In the genomic region with DNA sequence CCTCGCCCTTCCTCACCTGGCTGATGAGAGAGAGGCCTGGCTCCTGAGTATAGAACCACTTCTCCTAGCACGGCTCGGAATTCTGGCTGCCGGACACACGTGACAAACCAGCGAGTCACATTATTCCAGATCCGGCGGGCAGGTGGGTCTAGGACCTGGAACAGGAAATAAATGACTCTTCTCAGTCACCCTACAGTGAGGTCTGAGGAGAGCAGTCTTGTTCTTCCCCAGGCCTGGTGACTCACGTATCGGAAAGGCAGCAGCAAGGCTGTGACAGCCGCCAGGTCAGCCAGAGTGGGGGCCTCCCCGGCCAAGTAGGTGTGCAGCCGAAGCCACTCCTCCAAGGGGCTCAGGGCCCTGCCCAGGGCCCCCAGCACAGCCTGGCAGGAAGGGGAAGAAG, we compare ENCODE assay signal across 13 cellular contexts. TPM values are rescaled to one million over a fixed set of nuclear protein-coding genes. Genes with fewer than 3 reads are reported as not detected.
DNase-seq lines count a peak whose midpoint lies in the region; FAIRE-seq and TF ChIP-seq lines count a peak whose summit lies in the region.
"Had no signal": no experiment of that assay in that cellular context is flagged by ENCODE, and none has a peak within 500 bp of the region (broad histone marks: within the 10 kb centered on the region; RNA-seq: fewer than 3 reads in every experiment).

No MANE protein-coding gene starts in this region.

- CTCF ChIA-PET in A673 (lab: Charles Lee), result no interaction called here

- H3K27me3 Mint-ChIP-seq in activated T-helper 2 cell treated with anti-CD3 and anti-CD28 coated beads, Interferon-gamma antibody, Interleukin-2, Interleukin-4, amounts not matched to agents 10 μg/mL and 5 μg/mL and 100 μg/mL, durations not matched to agents 14 hours and 24 hours and 36 hours (ENCODE audit: low read depth), result no peaks in the 10 kb centered on the region
- H3K27me3 Mint-ChIP-seq in activated T-helper 1 cell treated with anti-CD3 and anti-CD28 coated beads, Interleukin-12 subunit alpha, Interleukin-12 subunit beta, Interleukin-2, Interleukin-4 antibody, amounts not matched to agents 30 ng/mL and 10 ng/mL and 1 ng/mL, durations not matched to agents 14 hours and 24 hours and 36 hours (ENCODE audit: insufficient read depth), result no peaks in the 10 kb centered on the region
- H3K27me3 Mint-ChIP-seq in T-helper 2 cell treated with Interferon-gamma antibody and Interleukin-4, amounts not matched to agents 5 μg/mL and 100 μg/mL, for 36 hours (ENCODE audit: low read depth), result no peaks in the 10 kb centered on the region

- intact Hi-C loops in A673 (cut with micrococcal nuclease; ENCODE audit: unreplicated experiment), result loop anchor here (5.0 kb wide), 2 partner anchors 40 to 55 kb away; partner anchors contain the start of gene CLIC1
- intact Hi-C loops in activated T-helper 2 cell treated with anti-CD3 and anti-CD28 coated beads, Interferon-gamma antibody, Interleukin-2, Interleukin-4, amounts not matched to agents 10 μg/mL and 5 μg/mL and 100 μg/mL, durations not matched to agents 14 hours and 24 hours and 36 hours (cut with micrococcal nuclease), result no loop called here
- intact Hi-C loops in activated T-helper 1 cell treated with anti-CD3 and anti-CD28 coated beads, Interleukin-12 subunit alpha, Interleukin-12 subunit beta, Interleukin-2, Interleukin-4 antibody, amounts not matched to agents 30 ng/mL and 10 ng/mL and 1 ng/mL, durations not matched to agents 14 hours and 24 hours and 36 hours (cut with micrococcal nuclease), result no loop called here

- H3K9me3 Mint-ChIP-seq in activated T-helper 2 cell treated with anti-CD3 and anti-CD28 coated beads, Interferon-gamma antibody, Interleukin-2, Interleukin-4, amounts not matched to agents 10 μg/mL and 5 μg/mL and 100 μg/mL, durations not matched to agents 14 hours and 24 hours and 36 hours, result no peaks in the 10 kb centered on the region
- no peaks in the 10 kb centered on the region for H3K9me3 Mint-ChIP-seq in activated T-helper 1 cell treated with anti-CD3 and anti-CD28 coated beads, Interleukin-12 subunit alpha, Interleukin-12 subunit beta, Interleukin-2, Interleukin-4 antibody, amounts not matched to agents 30 ng/mL and 10 ng/mL and 1 ng/mL, durations not matched to agents 14 hours and 24 hours and 36 hours
- no peaks in the 10 kb centered on the region for H3K9me3 Mint-ChIP-seq in T-helper 2 cell treated with Interferon-gamma antibody and Interleukin-4, amounts not matched to agents 5 μg/mL and 100 μg/mL, for 36 hours

- FAIRE-seq in D721Med (lab: Jason Lieb, UNC), result no peak

- H3K4me3 Mint-ChIP-seq in activated T-helper 2 cell treated with anti-CD3 and anti-CD28 coated beads, Interferon-gamma antibody, Interleukin-2, Interleukin-4, amounts not matched to agents 10 μg/mL and 5 μg/mL and 100 μg/mL, durations not matched to agents 14 hours and 24 hours and 36 hours (ENCODE audit: low read depth), result peak overlapping the region; percentile 26
- no peak overlapping the region for H3K4me3 Mint-ChIP-seq in activated T-helper 1 cell treated with anti-CD3 and anti-CD28 coated beads, Interleukin-12 subunit alpha, Interleukin-12 subunit beta, Interleukin-2, Interleukin-4 antibody, amounts not matched to agents 30 ng/mL and 10 ng/mL and 1 ng/mL, durations not matched to agents 14 hours and 24 hours and 36 hours
- no peak overlapping the region for H3K4me3 Mint-ChIP-seq in T-helper 2 cell treated with Interferon-gamma antibody and Interleukin-4, amounts not matched to agents 5 μg/mL and 100 μg/mL, for 36 hours

- peaks cover 59% of the 10 kb centered on the region for H3K36me3 ChIP-seq in A673 (ENCODE audit: insufficient read depth, low read length, poor library complexity, severe bottlenecking)

- H3K27ac Mint-ChIP-seq in activated T-helper 2 cell treated with anti-CD3 and anti-CD28 coated beads, Interferon-gamma antibody, Interleukin-2, Interleukin-4, amounts not matched to agents 10 μg/mL and 5 μg/mL and 100 μg/mL, durations not matched to agents 14 hours and 24 hours and 36 hours, result no peak overlapping the region
- no peak overlapping the region for H3K27ac Mint-ChIP-seq in activated T-helper 1 cell treated with anti-CD3 and anti-CD28 coated beads, Interleukin-12 subunit alpha, Interleukin-12 subunit beta, Interleukin-2, Interleukin-4 antibody, amounts not matched to agents 30 ng/mL and 10 ng/mL and 1 ng/mL, durations not matched to agents 14 hours and 24 hours and 36 hours
- H3K27ac Mint-ChIP-seq in T-helper 2 cell treated with Interferon-gamma antibody and Interleukin-4, amounts not matched to agents 5 μg/mL and 100 μg/mL, for 36 hours, result no peak overlapping the region

- peak overlapping the region; percentile 35 for H3K27ac ChIP-seq in A673 (ENCODE audit: low read depth, low read length, poor library complexity, severe bottlenecking)
- H3K27ac ChIP-seq: thoracic aorta had no signal

- DNase-seq in A673 (ENCODE audit: low spot score) (no peak), H4 (ENCODE audit: low spot score) (peak; percentile 53), hepatic stellate cell (ENCODE audit: low spot score) (peak; percentile 54), globus pallidus (ENCODE audit: low spot score) (no peak), D721Med (ENCODE audit: insufficient read length, low spot score) (no peak)
- DNase-seq in activated T-helper 2 cell treated with anti-CD3 and anti-CD28 coated beads, Interferon-gamma antibody, Interleukin-2, Interleukin-4, amounts not matched to agents 10 μg/mL and 5 μg/mL and 100 μg/mL, durations not matched to agents 14 hours and 24 hours and 36 hours (ENCODE audit: low spot score), result no peak
- no peak for DNase-seq in activated T-helper 1 cell treated with anti-CD3 and anti-CD28 coated beads, Interleukin-12 subunit alpha, Interleukin-12 subunit beta, Interleukin-2, Interleukin-4 antibody, amounts not matched to agents 30 ng/mL and 10 ng/mL and 1 ng/mL, durations not matched to agents 14 hours and 24 hours and 36 hours (ENCODE audit: low spot score)
- no peak for DNase-seq in T-helper 2 cell treated with Interferon-gamma antibody and Interleukin-4, amounts not matched to agents 5 μg/mL and 100 μg/mL, for 36 hours (ENCODE audit: low spot score)
- DNase-seq: Caco-2, foreskin melanocyte, T-helper 1 cell had no signal

- H3K4me1 ChIP-seq in A673 (ENCODE audit: insufficient read depth, low read length, poor library complexity, severe bottlenecking), result peaks cover 11% of the 10 kb centered on the region

- POLR2A ChIA-PET in A673 (lab: Charles Lee; ENCODE audit: low non-redundant PET), result no interaction called here

- no peaks in the 10 kb centered on the region for H3K9me3 ChIP-seq in A673 (ENCODE audit: low read depth, low read length, poor library complexity, severe bottlenecking)
- H3K9me3 ChIP-seq: Caco-2, thoracic aorta had no signal

- H3K4me3 ChIP-seq in A673 (ENCODE audit: low read depth, low read length, poor library complexity, severe bottlenecking), result no peak overlapping the region
- H3K4me3 ChIP-seq: thoracic aorta had no signal

- H3K4me1 Mint-ChIP-seq in activated T-helper 2 cell treated with anti-CD3 and anti-CD28 coated beads, Interferon-gamma antibody, Interleukin-2, Interleukin-4, amounts not matched to agents 10 μg/mL and 5 μg/mL and 100 μg/mL, durations not matched to agents 14 hours and 24 hours and 36 hours (ENCODE audit: low read depth), result peaks cover 32% of the 10 kb centered on the region
- peaks cover 32% of the 10 kb centered on the region for H3K4me1 Mint-ChIP-seq in activated T-helper 1 cell treated with anti-CD3 and anti-CD28 coated beads, Interleukin-12 subunit alpha, Interleukin-12 subunit beta, Interleukin-2, Interleukin-4 antibody, amounts not matched to agents 30 ng/mL and 10 ng/mL and 1 ng/mL, durations not matched to agents 14 hours and 24 hours and 36 hours (ENCODE audit: low read depth)
- H3K4me1 Mint-ChIP-seq in T-helper 2 cell treated with Interferon-gamma antibody and Interleukin-4, amounts not matched to agents 5 μg/mL and 100 μg/mL, for 36 hours (ENCODE audit: low read depth), result peaks cover 24% of the 10 kb centered on the region

- BruUV-seq in A673 (replicated peaks; lab: Mats Ljungman, UMichigan), result no TSS peak

- no peaks in the 10 kb centered on the region for H3K27me3 ChIP-seq in A673 (replicated peaks; ENCODE audit: insufficient read depth, low read depth, low read length, poor library complexity)

- TF ChIP-seq CTCF in A673 (conservative IDR thresholded peaks at IDR 0.05; ENCODE audit: low read depth, low read length) (no peak), D721Med (IDR thresholded peaks at IDR 0.05; ENCODE audit: insufficient read depth, missing control alignments) (no peak)

- H3K36me3 Mint-ChIP-seq in activated T-helper 2 cell treated with anti-CD3 and anti-CD28 coated beads, Interferon-gamma antibody, Interleukin-2, Interleukin-4, amounts not matched to agents 10 μg/mL and 5 μg/mL and 100 μg/mL, durations not matched to agents 14 hours and 24 hours and 36 hours (ENCODE audit: low read depth), result peaks cover 51% of the 10 kb centered on the region
- peaks cover 35% of the 10 kb centered on the region for H3K36me3 Mint-ChIP-seq in activated T-helper 1 cell treated with anti-CD3 and anti-CD28 coated beads, Interleukin-12 subunit alpha, Interleukin-12 subunit beta, Interleukin-2, Interleukin-4 antibody, amounts not matched to agents 30 ng/mL and 10 ng/mL and 1 ng/mL, durations not matched to agents 14 hours and 24 hours and 36 hours (ENCODE audit: low read depth)
- H3K36me3 Mint-ChIP-seq in T-helper 2 cell treated with Interferon-gamma antibody and Interleukin-4, amounts not matched to agents 5 μg/mL and 100 μg/mL, for 36 hours (ENCODE audit: low read depth), result peaks cover 45% of the 10 kb centered on the region

RNA-seq across cellular contexts. Expression of gene VARS1, which starts 2.8 kb away (rescaled TPM):
- 233 and 247 TPM in 2 replicates for total RNA-seq in A673 (2021)
- 37.3 and 37.5 TPM in 2 replicates for total RNA-seq in H4 (2014; rRNA removed; shearing (Covaris generic))
- 166 and 176 TPM in 2 replicates for total RNA-seq in activated T-helper 2 cell treated with anti-CD3 and anti-CD28 coated beads, Interferon-gamma antibody, Interleukin-2, Interleukin-4, amounts not matched to agents 10 μg/mL and 5 μg/mL and 100 μg/mL, durations not matched to agents 14 hours and 24 hours and 36 hours
- total RNA-seq in activated T-helper 1 cell treated with anti-CD3 and anti-CD28 coated beads, Interleukin-12 subunit alpha, Interleukin-12 subunit beta, Interleukin-2, Interleukin-4 antibody, amounts not matched to agents 30 ng/mL and 10 ng/mL and 1 ng/mL, durations not matched to agents 14 hours and 24 hours and 36 hours, result 150 and 161 TPM in 2 replicates

RNA-seq across cellular contexts. Expression of gene LSM2, which starts 14.0 kb away (rescaled TPM):
- total RNA-seq in A673 (2021), result 99.8 and 104 TPM in 2 replicates
- total RNA-seq in H4 (2014; rRNA removed; shearing (Covaris generic)), result 108 and 123 TPM in 2 replicates
- total RNA-seq in activated T-helper 2 cell treated with anti-CD3 and anti-CD28 coated beads, Interferon-gamma antibody, Interleukin-2, Interleukin-4, amounts not matched to agents 10 μg/mL and 5 μg/mL and 100 μg/mL, durations not matched to agents 14 hours and 24 hours and 36 hours, result 130 TPM in 2 replicates
- 136 and 137 TPM in 2 replicates for total RNA-seq in activated T-helper 1 cell treated with anti-CD3 and anti-CD28 coated beads, Interleukin-12 subunit alpha, Interleukin-12 subunit beta, Interleukin-2, Interleukin-4 antibody, amounts not matched to agents 30 ng/mL and 10 ng/mL and 1 ng/mL, durations not matched to agents 14 hours and 24 hours and 36 hours

RNA-seq across cellular contexts. Expression of gene VWA7, which starts 15.6 kb away (rescaled TPM):
- 2.7 and 2.8 TPM in 2 replicates for total RNA-seq in A673 (2021)
- total RNA-seq in H4 (2014; rRNA removed; shearing (Covaris generic)), result 0.37 and 2.2 TPM in 2 replicates
- 5.6 and 5.9 TPM in 2 replicates for total RNA-seq in activated T-helper 2 cell treated with anti-CD3 and anti-CD28 coated beads, Interferon-gamma antibody, Interleukin-2, Interleukin-4, amounts not matched to agents 10 μg/mL and 5 μg/mL and 100 μg/mL, durations not matched to agents 14 hours and 24 hours and 36 hours
- total RNA-seq in activated T-helper 1 cell treated with anti-CD3 and anti-CD28 coated beads, Interleukin-12 subunit alpha, Interleukin-12 subunit beta, Interleukin-2, Interleukin-4 antibody, amounts not matched to agents 30 ng/mL and 10 ng/mL and 1 ng/mL, durations not matched to agents 14 hours and 24 hours and 36 hours, result 2.9 and 5.0 TPM in 2 replicates
- total RNA-seq: myocyte had no signal

RNA-seq across cellular contexts. Expression of gene HSPA1L, which starts 22.3 kb away (rescaled TPM):
- total RNA-seq in A673 (2021), result 1.1 and 1.4 TPM in 2 replicates
- 0.85 and 1.0 TPM in 2 replicates for total RNA-seq in H4 (2014; rRNA removed; shearing (Covaris generic))
- 2.1 and 2.4 TPM in 2 replicates for total RNA-seq in activated T-helper 2 cell treated with anti-CD3 and anti-CD28 coated beads, Interferon-gamma antibody, Interleukin-2, Interleukin-4, amounts not matched to agents 10 μg/mL and 5 μg/mL and 100 μg/mL, durations not matched to agents 14 hours and 24 hours and 36 hours
- total RNA-seq in activated T-helper 1 cell treated with anti-CD3 and anti-CD28 coated beads, Interleukin-12 subunit alpha, Interleukin-12 subunit beta, Interleukin-2, Interleukin-4 antibody, amounts not matched to agents 30 ng/mL and 10 ng/mL and 1 ng/mL, durations not matched to agents 14 hours and 24 hours and 36 hours, result 2.2 and 2.9 TPM in 2 replicates

RNA-seq across cellular contexts. Expression of gene HSPA1A, which starts 22.6 kb away (rescaled TPM):
- total RNA-seq in A673 (2021), result 113 and 129 TPM in 2 replicates
- 29.8 and 31.5 TPM in 2 replicates for total RNA-seq in H4 (2014; rRNA removed; shearing (Covaris generic))
- total RNA-seq in activated T-helper 2 cell treated with anti-CD3 and anti-CD28 coated beads, Interferon-gamma antibody, Interleukin-2, Interleukin-4, amounts not matched to agents 10 μg/mL and 5 μg/mL and 100 μg/mL, durations not matched to agents 14 hours and 24 hours and 36 hours, result 112 and 118 TPM in 2 replicates
- total RNA-seq in activated T-helper 1 cell treated with anti-CD3 and anti-CD28 coated beads, Interleukin-12 subunit alpha, Interleukin-12 subunit beta, Interleukin-2, Interleukin-4 antibody, amounts not matched to agents 30 ng/mL and 10 ng/mL and 1 ng/mL, durations not matched to agents 14 hours and 24 hours and 36 hours, result 173 and 175 TPM in 2 replicates

Comparison
In these comparisons a context has a peak if more than half of its experiments do, and no peak if none do; other contexts are left out.
1. DNase-seq: peak in H4 (single experiment) and hepatic stellate cell (single experiment); none in A673 (single experiment), activated T-helper 2 cell treated with anti-CD3 and anti-CD28 coated beads, Interferon-gamma antibody, Interleukin-2, Interleukin-4, amounts not matched to agents 10 μg/mL and 5 μg/mL and 100 μg/mL, durations not matched to agents 14 hours and 24 hours and 36 hours (single experiment), activated T-helper 1 cell treated with anti-CD3 and anti-CD28 coated beads, Interleukin-12 subunit alpha, Interleukin-12 subunit beta, Interleukin-2, Interleukin-4 antibody, amounts not matched to agents 30 ng/mL and 10 ng/mL and 1 ng/mL, durations not matched to agents 14 hours and 24 hours and 36 hours (single experiment), globus pallidus (single experiment), T-helper 2 cell treated with Interferon-gamma antibody and Interleukin-4, amounts not matched to agents 5 μg/mL and 100 μg/mL, for 36 hours (single experiment) and D721Med (single experiment).